In the genomic region with DNA sequence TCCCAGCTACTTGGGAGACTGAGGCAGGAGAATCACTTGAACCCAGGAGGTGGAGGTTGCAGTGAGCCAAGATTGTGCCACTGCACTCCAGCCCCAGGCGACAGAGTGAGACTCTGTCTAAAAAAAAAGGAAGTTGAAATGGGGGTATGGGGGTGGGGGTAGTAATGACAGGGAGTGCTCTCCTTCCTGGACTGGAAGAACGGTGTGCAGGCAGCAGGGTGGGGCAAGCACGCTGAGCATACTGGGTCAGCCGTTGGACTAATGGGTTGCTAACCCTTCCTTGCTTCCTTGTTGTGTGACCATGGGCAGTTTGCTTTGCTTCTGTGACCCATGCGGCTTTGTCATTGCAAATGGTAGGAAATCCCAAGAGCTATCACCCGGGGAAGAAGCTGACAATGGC, we compare ENCODE assay signal across 1 cellular context.
TF ChIP-seq lines count a peak whose summit lies in the region.

No MANE protein-coding gene starts in this region.

TF ChIP-seq in K562, 482 proteins besides CTCF, POLR2A, EP300 and RAD21 (continued from another document):
- TF ChIP-seq VEZF1 (CRISPR knock-in tag; IDR thresholded peaks at IDR 0.05) (peak; percentile 68), GTF3C2 (IDR thresholded peaks at IDR 0.05; ENCODE audit: borderline replicate concordance, extremely low read depth, insufficient read length) (peak; percentile 2)
TF ChIP-seq in K562: peak in this region for 23.
